8 cellular contexts compared by ENCODE assay signal in genomic region chr2:201232125-201232815, GRCh38. TPM values are rescaled to one million over a fixed set of nuclear protein-coding genes. Genes with fewer than 3 reads are reported as not detected.
A peak's percentile ranks its signal among the peaks of the same experiment; 100 is the strongest.
DNase-seq lines count a peak whose midpoint lies in the region; FAIRE-seq and TF ChIP-seq lines count a peak whose summit lies in the region.

No MANE protein-coding gene starts in this region.

- H3K36me3 ChIP-seq in Caco-2 (ENCODE audit: control insufficient read depth, insufficient read depth, low read length), result no peaks in the 10 kb centered on the region
- no peaks in the 10 kb centered on the region for H3K36me3 ChIP-seq in endothelial cell of umbilical vein (ENCODE audit: control insufficient read depth in 2 of 2, extremely low read depth in 1 of 2, insufficient read depth in 2 of 2, low read length in 2 of 2)
- H3K36me3 ChIP-seq in mucosa of rectum (ENCODE audit: control insufficient read depth in 2 of 2, insufficient read depth in 2 of 2, low read length in 2 of 2), result no peaks in the 10 kb centered on the region

- BruUV-seq in Caco-2 (replicated peaks; lab: Mats Ljungman, UMichigan), result no TSS peak
- BruUV-seq in endothelial cell of umbilical vein (replicated peaks; lab: Mats Ljungman, UMichigan), result no TSS peak

- peak overlapping the region; percentile 93 for H2AFZ ChIP-seq in endothelial cell of umbilical vein (ENCODE audit: low read depth, low read length)

- H3K79me2 ChIP-seq in endothelial cell of umbilical vein (ENCODE audit: control insufficient read depth, insufficient read depth, low read length), result no peaks in the 10 kb centered on the region

- TF ChIP-seq POLR2A in endothelial cell of umbilical vein (IDR thresholded peaks at IDR 0.05; ENCODE audit: low read depth, low read length), result peak; percentile 51

- DNase-seq in Caco-2 (peak; percentile 94 to 95), GM20000 (ENCODE audit: low spot score) (peak; percentile 83), HUDEP-2 (lab: John Stamatoyannopoulos, UW; ENCODE audit: unreplicated experiment in 76 of 76) (peak in 75 of 76 experiments; percentile 20 to 96 (median 89)), NOMO-1 treated with DMSO at 0.1 percent for 48 hours (lab: John Stamatoyannopoulos, UW; ENCODE audit: unreplicated experiment) (peak; percentile 97), endothelial cell of umbilical vein (ENCODE audit: low read depth, low spot score) (peak; percentile 93)
- peak; percentile 78 to 81 for DNase-seq in activated CD8-positive, alpha-beta memory T cell treated with anti-CD3 and anti-CD28 coated beads for 4 hours (ENCODE audit: low read depth in 2 of 2)
- DNase-seq in stimulated activated CD8-positive, alpha-beta memory T cell treated with anti-CD3 and anti-CD28 coated beads, Interleukin-4, amount 100 ng/mL, for 4 hours (ENCODE audit: low read depth in 2 of 2, low spot score in 1 of 2), result peak; percentile 78 to 81

- TF ChIP-seq CTCF in Caco-2 (IDR thresholded peaks at IDR 0.05; ENCODE audit: insufficient read depth in 1 of 2, low read depth in 1 of 2, low read length in 1 of 2, severe bottlenecking in 1 of 2, unreplicated experiment in 1 of 2), result peak; percentile 91 to 93
- peak; percentile 75 for TF ChIP-seq CTCF in GM20000 (IDR thresholded peaks at IDR 0.05; ENCODE audit: extremely low read depth, missing control alignments)
- TF ChIP-seq CTCF in endothelial cell of umbilical vein (IDR thresholded peaks at IDR 0.05; ENCODE audit: extremely low read depth in 1 of 2, insufficient read depth in 1 of 2, low read depth in 1 of 2, low read length in 2 of 2), result peak; percentile 89 to 92

- H3K4me1 ChIP-seq in Caco-2, result peaks cover 6% of the 10 kb centered on the region
- peaks cover 10% of the 10 kb centered on the region for H3K4me1 ChIP-seq in endothelial cell of umbilical vein (ENCODE audit: control insufficient read depth, extremely low read depth, insufficient read depth, low read length)
- H3K4me1 ChIP-seq in mucosa of rectum (ENCODE audit: control insufficient read depth in 2 of 2, insufficient read depth in 2 of 2, low read length in 2 of 2), result peaks cover 26 to 40% of the 10 kb centered on the region in 2 donors

- POLR2A ChIA-PET in Caco-2 (lab: Charles Lee), result interaction anchor here (0.7 to 1.4 kb wide), 7 partner anchors 13 to 549 kb away, joined by 3 to 13 read pairs (median 4); partner anchors contain the start of genes ALS2, CASP10, NIF3L1 and STRADB
- POLR2A ChIA-PET in endothelial cell of umbilical vein (lab: Charles Lee), result interaction anchor here (0.5 to 1.6 kb wide), 5 partner anchors 12 to 117 kb away, joined by 3 to 13 read pairs (median 3); partner anchors contain the start of genes CASP10 and CFLAR

- H3K27ac Mint-ChIP-seq in Caco-2 (ENCODE audit: unreplicated experiment), result peak overlapping the region; percentile 70

- H3K9me1 ChIP-seq in endothelial cell of umbilical vein (replicated peaks; ENCODE audit: control insufficient read depth, extremely low read depth, insufficient read depth, low read length), result no peaks in the 10 kb centered on the region

- H3K9ac ChIP-seq in endothelial cell of umbilical vein (replicated peaks; ENCODE audit: extremely low read depth, insufficient read depth, low read length), result no peak overlapping the region
- peak overlapping the region; percentile 39 to 90 for H3K9ac ChIP-seq in mucosa of rectum (ENCODE audit: low read depth in 1 of 2, low read length in 2 of 2)

- no peaks in the 10 kb centered on the region for H3K27me3 Mint-ChIP-seq in Caco-2 (ENCODE audit: insufficient read depth, unreplicated experiment)

- CTCF ChIA-PET in Caco-2 (lab: Charles Lee), result interaction anchor here (0.6 to 2.7 kb wide), 25 partner anchors 11 to 466 kb away, joined by 3 to 76 read pairs (median 4); partner anchors contain the start of genes CASP10, FLACC1, NIF3L1 and ORC2
- CTCF ChIA-PET in endothelial cell of umbilical vein (lab: Charles Lee), result interaction anchor here (0.6 to 3.4 kb wide), 57 partner anchors 11 to 548 kb away, joined by 3 to 331 read pairs (median 5); partner anchors contain the start of genes ALS2, CASP10, FLACC1 and ORC2

- dilution Hi-C loops in endothelial cell of umbilical vein (cut with MboI; ENCODE audit: extremely low pct_ligation_motif_present, low sequenced_read_pairs), result no loop called here

- H3K27me3 ChIP-seq in Caco-2 (replicated peaks; ENCODE audit: control insufficient read depth, insufficient read depth, low read length) (no peaks in the 10 kb centered on the region), endothelial cell of umbilical vein (ENCODE audit: control insufficient read depth in 2 of 2, insufficient read depth in 2 of 2, low read length in 2 of 2) (no peaks in the 10 kb centered on the region), mucosa of rectum (ENCODE audit: control insufficient read depth in 2 of 2, insufficient read depth in 2 of 2, low read length in 2 of 2) (no peaks in the 10 kb centered on the region)

- H3K4me3 ChIP-seq in Caco-2 (ENCODE audit: low read depth, low read length) (no peak overlapping the region), endothelial cell of umbilical vein (replicated peaks in 1 of 3; ENCODE audit: insufficient read depth in 1 of 3, low read depth in 1 of 3, low read length in 3 of 3) (no peak overlapping the region), mucosa of rectum (ENCODE audit: low read length in 2 of 2) (peak overlapping the region; percentile 48 to 81)

- peak overlapping the region; percentile 48 for H3K4me2 ChIP-seq in endothelial cell of umbilical vein (ENCODE audit: insufficient read depth, low read length)

- H3K27ac ChIP-seq in endothelial cell of umbilical vein (ENCODE audit: insufficient read depth, low read depth, low read length), result peak overlapping the region; percentile 22
- peak overlapping the region; percentile 83 to 89 for H3K27ac ChIP-seq in mucosa of rectum (ENCODE audit: low read depth in 2 of 2, low read length in 2 of 2)

- H3K36me3 Mint-ChIP-seq in Caco-2 (ENCODE audit: insufficient read depth, unreplicated experiment), result peaks cover 11% of the 10 kb centered on the region

- H3K4me3 Mint-ChIP-seq in Caco-2 (ENCODE audit: unreplicated experiment), result peak overlapping the region; percentile 98

- H3K4me1 Mint-ChIP-seq in Caco-2 (ENCODE audit: low read depth, unreplicated experiment), result peaks cover 11% of the 10 kb centered on the region

- H4K20me1 ChIP-seq in endothelial cell of umbilical vein (replicated peaks; ENCODE audit: control insufficient read depth, extremely low read depth, insufficient read depth, low read length), result no peaks in the 10 kb centered on the region

- H3K9me3 ChIP-seq in Caco-2 (no peaks in the 10 kb centered on the region), endothelial cell of umbilical vein (replicated peaks; ENCODE audit: control insufficient read depth, insufficient read depth, low read length) (no peaks in the 10 kb centered on the region), mucosa of rectum (ENCODE audit: control insufficient read depth in 2 of 2, low read length in 2 of 2) (no peaks in the 10 kb centered on the region)

- peak; percentile 97 for FAIRE-seq in endothelial cell of umbilical vein (lab: Jason Lieb, UNC)

- no peaks in the 10 kb centered on the region for H3K9me3 Mint-ChIP-seq in Caco-2 (ENCODE audit: unreplicated experiment)

- intact Hi-C loops in Caco-2 (cut with micrococcal nuclease; ENCODE audit: unreplicated experiment), result loop anchor here (1.0 to 10.0 kb wide), 4 partner anchors 49 to 413 kb away; partner anchors contain the start of genes CASP10, CFLAR, HYCC2 and TMEM237
- intact Hi-C loops in endothelial cell of umbilical vein (cut with micrococcal nuclease), result loop anchor here (1.0 to 2.0 kb wide), 4 partner anchors 49 to 331 kb away; partner anchors contain the start of gene CASP10

TF ChIP-seq in endothelial cell of umbilical vein, 7 proteins besides CTCF, POLR2A, EP300 and RAD21:
- TF ChIP-seq POLR2AphosphoS5 (IDR thresholded peaks at IDR 0.05; ENCODE audit: insufficient read depth, low read depth, low read length) (peak; percentile 53), JUN (IDR thresholded peaks at IDR 0.05; ENCODE audit: borderline replicate concordance, insufficient read depth, insufficient read length, low read depth) (no peak)

RNA-seq across cellular contexts. Expression of gene CASP8, which starts 28.1 kb away (rescaled TPM):
- total RNA-seq in Caco-2 (2022), result 32.1 and 33.4 TPM in 2 replicates
- 5.8 and 8.8 TPM in 2 replicates for total RNA-seq in endothelial cell of umbilical vein
- 3.5 and 5.3 TPM in 2 replicates for polyA plus RNA-seq in endothelial cell of umbilical vein
- 4.4 and 9.6 TPM in 2 replicates for polyA plus RNA-seq in endothelial cell of umbilical vein (2011; cell fraction: cytosol; rRNA removed)
- polyA plus RNA-seq in endothelial cell of umbilical vein (2011; cell fraction: nucleus; rRNA removed), result 17.3 and 17.7 TPM in 2 replicates
- 7.0 and 9.0 TPM in 2 replicates for polyA plus RNA-seq in endothelial cell of umbilical vein (2012)
- 1.6 and 4.6 TPM in 2 replicates for polyA minus RNA-seq in endothelial cell of umbilical vein
- polyA minus RNA-seq in endothelial cell of umbilical vein (2011; cell fraction: cytosol; rRNA and poly(A)+ RNA removed), result 10.7 TPM
- polyA minus RNA-seq in endothelial cell of umbilical vein (2011; cell fraction: nucleus; rRNA and poly(A)+ RNA removed), result 3.8 and 4.2 TPM in 2 replicates

RNA-seq across cellular contexts. Expression of gene CASP10, which starts 49.3 kb away (rescaled TPM):
- total RNA-seq in Caco-2 (2022) (5.8 and 5.9 TPM in 2 replicates), endothelial cell of umbilical vein (31.1 and 37.6 TPM in 2 replicates)
- polyA plus RNA-seq in endothelial cell of umbilical vein, result 15.7 and 16.4 TPM in 2 replicates
- polyA plus RNA-seq in endothelial cell of umbilical vein (2011; cell fraction: cytosol; rRNA removed), result 12.2 and 15.1 TPM in 2 replicates
- polyA plus RNA-seq in endothelial cell of umbilical vein (2011; cell fraction: nucleus; rRNA removed), result 37.5 and 37.8 TPM in 2 replicates
- 13.6 and 15.2 TPM in 2 replicates for polyA plus RNA-seq in endothelial cell of umbilical vein (2012)
- 41.1 and 46.4 TPM in 2 replicates for polyA minus RNA-seq in endothelial cell of umbilical vein
- polyA minus RNA-seq in endothelial cell of umbilical vein (2011; cell fraction: cytosol; rRNA and poly(A)+ RNA removed), result 2.8 TPM
- polyA minus RNA-seq in endothelial cell of umbilical vein (2011; cell fraction: nucleus; rRNA and poly(A)+ RNA removed), result 26.4 and 37.2 TPM in 2 replicates

Comparison
In these comparisons a context has a peak if more than half of its experiments do, and no peak if none do; other contexts are left out.
1. H3K4me3 ChIP-seq: peak in mucosa of rectum (2 of 2); none in Caco-2 (single experiment) and endothelial cell of umbilical vein (0 of 3).
2. Peak in every context shown above with its lines, with median percentiles within 50 percentile points of each other: DNase-seq and CTCF ChIP-seq.